In the genomic region with DNA sequence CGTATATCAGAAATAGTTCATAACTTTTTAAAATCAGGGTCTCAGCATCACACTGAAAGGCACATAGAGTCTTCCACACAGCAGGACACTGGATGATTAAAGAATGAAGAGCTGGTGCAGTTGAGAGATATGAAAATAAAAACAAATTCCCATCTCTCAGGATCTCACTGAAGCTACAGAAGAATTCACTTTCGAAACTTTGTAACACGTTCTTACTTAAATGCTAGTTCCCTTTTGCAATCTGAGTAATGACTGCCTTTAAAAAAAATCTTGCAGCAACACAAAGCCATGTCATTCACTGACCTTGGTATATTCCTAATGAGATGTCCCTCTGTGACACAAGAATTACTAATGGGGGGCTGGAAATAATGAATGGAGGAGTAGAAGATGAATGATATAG, we compare ENCODE assay signal across 20 cellular contexts.
A peak's percentile ranks its signal among the peaks of the same experiment; 100 is the strongest.
DNase-seq lines count a peak whose midpoint lies in the region; ATAC-seq and TF ChIP-seq lines count a peak whose summit lies in the region.
"Had no signal": no experiment of that assay in that cellular context is flagged by ENCODE, and none has a peak within 500 bp of the region (broad histone marks: within the 10 kb centered on the region; RNA-seq: fewer than 3 reads in every experiment).

No MANE protein-coding gene starts in this region.

- no peaks in the 10 kb centered on the region for H3K9me3 ChIP-seq in sigmoid colon
- H3K9me3 ChIP-seq: MG63, SJSA1 had no signal

- no peak for TF ChIP-seq POLR2A in sigmoid colon (IDR thresholded peaks at IDR 0.05)

- no peak for ATAC-seq in GM19395 (IDR thresholded peaks at IDR 0.05; ENCODE audit: unreplicated experiment)
- ATAC-seq in HG03565 (IDR thresholded peaks at IDR 0.05; ENCODE audit: unreplicated experiment): no peak
- ATAC-seq: GM12878 had no signal

- peaks cover 22% of the 10 kb centered on the region for H3K4me1 Mint-ChIP-seq in progenitor cell of endocrine pancreas (ENCODE audit: low read depth)

- DNase-seq in NOMO-1 treated with DMSO at 0.1 percent for 48 hours (lab: John Stamatoyannopoulos, UW; ENCODE audit: unreplicated experiment): peak; percentile 52
- DNase-seq in NOMO-1 treated with dmso at 0.1 percent for 144 hours (lab: John Stamatoyannopoulos, UW; ENCODE audit: unreplicated experiment): no peak
- DNase-seq in SKM-1 (lab: John Stamatoyannopoulos, UW; ENCODE audit: unreplicated experiment): peak; percentile 31
- peak; percentile 67 for DNase-seq in choroid plexus epithelial cell (ENCODE audit: low read depth)
- DNase-seq in progenitor cell of endocrine pancreas (ENCODE audit: low spot score, unreplicated experiment): no peak
- no peak for DNase-seq in sigmoid colon
- DNase-seq: 8988T, DMS53, MG63, NCI-H1417, NCI-H1930, NCI-H510A, NCI-H82, RPMI8226 had no signal

- no peak for TF ChIP-seq EP300 in sigmoid colon (IDR thresholded peaks at IDR 0.05)

- no peaks in the 10 kb centered on the region for H3K27me3 ChIP-seq in sigmoid colon
- H3K27me3 ChIP-seq: MG63, SJSA1 had no signal

- H3K4me3 ChIP-seq in choroid plexus epithelial cell (ENCODE audit: low read depth, low read length) (no peak overlapping the region), sigmoid colon (no peak overlapping the region)
- H3K4me3 ChIP-seq: GM12878, MG63, SJSA1 had no signal

- 81 to 94% methylated on average over 3 of the region's 3 CpGs for WGBS in sigmoid colon, 2 donors

- H3K27ac Mint-ChIP-seq in progenitor cell of endocrine pancreas: peak overlapping the region; percentile 0
- H3K27ac Mint-ChIP-seq: CD14-positive monocyte had no signal

- H3K36me3 ChIP-seq in sigmoid colon: no peaks in the 10 kb centered on the region
- H3K36me3 ChIP-seq: MG63, SJSA1 had no signal

- peaks cover 7% of the 10 kb centered on the region for H3K9me3 Mint-ChIP-seq in progenitor cell of endocrine pancreas (ENCODE audit: low read depth)

- no peak overlapping the region for H3K27ac ChIP-seq in sigmoid colon
- H3K27ac ChIP-seq: KMS-11, SJSA1 had no signal

- peaks cover 16% of the 10 kb centered on the region for H3K36me3 Mint-ChIP-seq in progenitor cell of endocrine pancreas (ENCODE audit: insufficient read depth)
- H3K36me3 Mint-ChIP-seq: CD14-positive monocyte had no signal

- peaks cover 0 to 56% (median 39%) of the 10 kb centered on the region in 4 donors for H3K4me1 ChIP-seq in sigmoid colon

- no peak for TF ChIP-seq CTCF in choroid plexus epithelial cell (conservative IDR thresholded peaks at IDR 0.05; ENCODE audit: low read depth, low read length)
- TF ChIP-seq CTCF in progenitor cell of endocrine pancreas (IDR thresholded peaks at IDR 0.05; ENCODE audit: unreplicated experiment): no peak
- no peak for TF ChIP-seq CTCF in sigmoid colon (IDR thresholded peaks at IDR 0.05)

- H3K4me3 Mint-ChIP-seq in progenitor cell of endocrine pancreas (ENCODE audit: low read depth): no peak overlapping the region
- H3K4me3 Mint-ChIP-seq: CD14-positive monocyte had no signal

- intact Hi-C loops in sigmoid colon (cut with DNase I): loop anchor here (10.0 kb wide), 1 partner anchor 47 kb away; no protein-coding TSS in a partner anchor

- no peaks in the 10 kb centered on the region for H3K27me3 Mint-ChIP-seq in progenitor cell of endocrine pancreas

Comparison
In these comparisons a context has a peak if more than half of its experiments do, and no peak if none do; other contexts are left out.
1. DNase-seq: peak in NOMO-1 treated with DMSO at 0.1 percent for 48 hours (single experiment), SKM-1 (single experiment) and choroid plexus epithelial cell (single experiment); none in NOMO-1 treated with dmso at 0.1 percent for 144 hours (single experiment), progenitor cell of endocrine pancreas (single experiment) and sigmoid colon (single experiment).